17 cellular contexts compared by ENCODE assay signal in the genomic region with DNA sequence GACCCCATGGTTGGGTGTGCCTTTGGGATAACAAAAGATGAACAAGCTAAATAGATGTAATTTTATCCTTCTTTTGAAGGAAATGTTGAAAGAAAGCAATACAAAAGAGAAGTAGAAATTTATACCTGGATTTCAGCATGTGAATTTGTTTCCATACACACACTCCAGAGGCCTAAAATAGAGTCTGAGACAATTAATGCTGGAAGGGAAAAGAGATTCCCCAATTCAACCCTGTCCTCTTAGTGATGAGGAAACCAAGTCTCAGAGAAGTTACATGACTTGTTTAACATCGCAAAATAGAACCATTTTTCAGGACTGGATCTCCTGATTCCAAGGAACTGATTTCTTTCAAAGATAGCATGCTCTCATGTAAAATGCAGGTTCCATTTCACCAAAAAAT. TPM values are rescaled to one million over a fixed set of nuclear protein-coding genes. Genes with fewer than 3 reads are reported as not detected.
"Had no signal": no experiment of that assay in that cellular context is flagged by ENCODE, and none has a peak within 500 bp of the region (broad histone marks: within the 10 kb centered on the region; RNA-seq: fewer than 3 reads in every experiment).

No MANE protein-coding gene starts in this region.

- H3K4me3 ChIP-seq: heart right ventricle, left lung, lung, smooth muscle cell, suprapubic skin, thyroid gland had no signal

- H3K4me3 Mint-ChIP-seq: endodermal cell; naive thymus-derived CD4-positive, alpha-beta T cell; nephron progenitor cell had no signal

- DNase-seq: cerebellar nuclear complex; effector CD4-positive, alpha-beta T cell; endodermal cell; heart right ventricle; islet precursor cell; left lung; mesendoderm; naive thymus-derived CD4-positive, alpha-beta T cell; nephron progenitor cell; right cardiac atrium; stimulated activated CD4-positive, alpha-beta T cell treated with anti-CD3 and anti-CD28 coated beads, Interleukin-2, amount 100 ng/mL, for 48 hours; stimulated activated naive CD8-positive, alpha-beta T cell treated with anti-CD3 and anti-CD28 coated beads, Interleukin-15, Interleukin-2, amounts not matched to agents 100 U/mL and 50 U/mL, for 24 hours; thyroid gland had no signal

- H3K9me3 ChIP-seq: heart right ventricle, left lung, suprapubic skin, thyroid gland had no signal

- H3K27me3 ChIP-seq: heart right ventricle, left lung, suprapubic skin, thyroid gland had no signal

- H3K9ac ChIP-seq: parathyroid adenoma had no signal

- H3K4me1 ChIP-seq: parathyroid adenoma, thyroid gland had no signal

- H3K9me3 Mint-ChIP-seq: endodermal cell, nephron progenitor cell had no signal

- ATAC-seq: left lung; naive thymus-derived CD4-positive, alpha-beta T cell; stimulated activated naive CD8-positive, alpha-beta T cell treated with anti-CD3 and anti-CD28 coated beads, Interleukin-15, Interleukin-2, amounts not matched to agents 100 U/mL and 50 U/mL, for 24 hours had no signal

- H3K36me3 ChIP-seq: heart right ventricle, left lung, suprapubic skin, thyroid gland had no signal

- H3K27ac ChIP-seq: left lung, parathyroid adenoma, thyroid gland had no signal

- H3K27ac Mint-ChIP-seq: endodermal cell; naive thymus-derived CD4-positive, alpha-beta T cell; nephron progenitor cell had no signal

RNA-seq across cellular contexts. Expression of gene MYOZ2, which starts 37.3 kb away (rescaled TPM):
- total RNA-seq: endodermal cell; naive thymus-derived CD4-positive, alpha-beta T cell; smooth muscle cell; suprapubic skin; thyroid gland had no signal
